21 cellular contexts compared by ENCODE assay signal in the genomic region with DNA sequence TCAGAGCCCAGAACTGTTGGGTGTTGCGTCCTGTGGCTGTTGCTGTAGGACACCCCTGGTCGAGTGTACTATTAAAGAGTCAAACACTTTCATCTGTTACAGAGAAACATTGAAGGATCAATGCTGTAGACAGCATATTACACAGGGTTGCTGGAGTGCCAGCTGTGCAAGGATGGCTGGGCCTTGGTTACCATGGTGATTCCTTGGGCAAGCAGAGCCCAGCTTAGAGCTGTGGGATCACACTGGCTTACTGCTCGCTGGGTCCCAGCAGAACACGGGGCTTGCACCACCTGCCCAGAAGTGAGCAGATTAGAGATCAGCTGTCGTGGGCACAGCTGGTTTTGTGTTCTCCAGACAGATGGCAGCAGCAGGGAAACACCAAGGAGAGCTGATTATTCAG.
DNase-seq lines count a peak whose midpoint lies in the region; ATAC-seq and TF ChIP-seq lines count a peak whose summit lies in the region.
"Had no signal": no experiment of that assay in that cellular context is flagged by ENCODE, and none has a peak within 500 bp of the region (broad histone marks: within the 10 kb centered on the region; RNA-seq: fewer than 3 reads in every experiment).

No MANE protein-coding gene starts in this region.

- peak; percentile 9 for ATAC-seq in stimulated activated naive CD8-positive, alpha-beta T cell treated with anti-CD3 and anti-CD28 coated beads, Interleukin-15, amount 100 ng/mL, for 72 hours
- ATAC-seq in stimulated activated naive CD8-positive, alpha-beta T cell treated with anti-CD3 and anti-CD28 coated beads, Interleukin-15, Interleukin-2, amounts not matched to agents 100 U/mL and 50 U/mL, for 24 hours = no peak
- ATAC-seq in GM18870 (IDR thresholded peaks at IDR 0.05; ENCODE audit: unreplicated experiment) (no peak), HG02571 (IDR thresholded peaks at IDR 0.05; ENCODE audit: unreplicated experiment) (no peak)
- ATAC-seq: activated CD8-positive, alpha-beta memory T cell treated with anti-CD3 and anti-CD28 coated beads, Interleukin-2, amount 10 ng/mL, durations not matched to agents 7 days and 5 days had no signal

- no peak overlapping the region for H3K4me3 Mint-ChIP-seq in stimulated activated naive CD8-positive, alpha-beta T cell treated with anti-CD3 and anti-CD28 coated beads, Interleukin-15, amount 100 ng/mL, for 72 hours
- peak overlapping the region; percentile 76 for H3K4me3 Mint-ChIP-seq in glutamatergic neuron (ENCODE audit: unreplicated experiment)
- H3K4me3 Mint-ChIP-seq: activated B cell treated with CpG ODN at 0.5 μM for 24 hours; activated CD8-positive, alpha-beta memory T cell treated with anti-CD3 and anti-CD28 coated beads, Interleukin-2, amount 10 ng/mL, durations not matched to agents 7 days and 5 days; HFFc6; type B pancreatic cell had no signal

- no peak for DNase-seq in stimulated activated naive CD8-positive, alpha-beta T cell treated with anti-CD3 and anti-CD28 coated beads, Interleukin-15, amount 100 ng/mL, for 72 hours
- DNase-seq in stimulated activated naive CD8-positive, alpha-beta T cell treated with anti-CD3 and anti-CD28 coated beads, Interleukin-15, Interleukin-2, amounts not matched to agents 100 U/mL and 50 U/mL, for 24 hours = no peak
- DNase-seq in NCI-H2171 treated with DMSO at 0.1 percent for 48 hours (lab: John Stamatoyannopoulos, UW) (peak; percentile 99), glutamatergic neuron (peak; percentile 82), HCEC 1CT (no peak), nucleus accumbens (lab: John Stamatoyannopoulos, UW) (no peak)
- DNase-seq: activated B cell treated with CpG ODN at 0.5 μM for 24 hours; activated CD4-positive, alpha-beta T cell treated with anti-CD3 and anti-CD28 coated beads, Interleukin-2, amount 50 U/mL, for 1 hour; activated CD8-positive, alpha-beta memory T cell treated with anti-CD3 and anti-CD28 coated beads, Interleukin-2, amount 10 ng/mL, durations not matched to agents 7 days and 5 days; activated T-cell treated with anti-CD3 and anti-CD28 coated beads, Interleukin-2, amount 50 U/mL, for 48 hours; DND-41; HFFc6; KG1; MG63; NCI-H1436; small intestine; stimulated activated CD4-positive, alpha-beta T cell treated with anti-CD3 and anti-CD28 coated beads, Interleukin-1b, Interleukin-23, amount 100 ng/mL, for 48 hours; stimulated activated CD8-positive, alpha-beta memory T cell treated with anti-CD3 and anti-CD28 coated beads, Interleukin-4, amount 100 ng/mL, for 48 hours had no signal

- peaks cover 34% of the 10 kb centered on the region for H3K27me3 Mint-ChIP-seq in stimulated activated naive CD8-positive, alpha-beta T cell treated with anti-CD3 and anti-CD28 coated beads, Interleukin-15, amount 100 ng/mL, for 72 hours
- peaks cover 19% of the 10 kb centered on the region for H3K27me3 Mint-ChIP-seq in glutamatergic neuron (ENCODE audit: unreplicated experiment)
- H3K27me3 Mint-ChIP-seq: activated B cell treated with CpG ODN at 0.5 μM for 24 hours had no signal

- peaks cover 0 to 8% of the 10 kb centered on the region in 2 donors for H3K9me3 Mint-ChIP-seq in stimulated activated naive CD8-positive, alpha-beta T cell treated with anti-CD3 and anti-CD28 coated beads, Interleukin-15, amount 100 ng/mL, for 72 hours
- H3K9me3 Mint-ChIP-seq in glutamatergic neuron (ENCODE audit: unreplicated experiment) = peaks cover 18% of the 10 kb centered on the region
- H3K9me3 Mint-ChIP-seq: activated B cell treated with CpG ODN at 0.5 μM for 24 hours, type B pancreatic cell had no signal

- no peaks in the 10 kb centered on the region for H3K4me1 Mint-ChIP-seq in stimulated activated naive CD8-positive, alpha-beta T cell treated with anti-CD3 and anti-CD28 coated beads, Interleukin-15, amount 100 ng/mL, for 72 hours
- H3K4me1 Mint-ChIP-seq in glutamatergic neuron (ENCODE audit: low read depth, unreplicated experiment) = peaks cover 32% of the 10 kb centered on the region
- H3K4me1 Mint-ChIP-seq: activated B cell treated with CpG ODN at 0.5 μM for 24 hours; activated CD8-positive, alpha-beta memory T cell treated with anti-CD3 and anti-CD28 coated beads, Interleukin-2, amount 10 ng/mL, durations not matched to agents 7 days and 5 days had no signal

- no peak overlapping the region for H3K27ac Mint-ChIP-seq in stimulated activated naive CD8-positive, alpha-beta T cell treated with anti-CD3 and anti-CD28 coated beads, Interleukin-15, amount 100 ng/mL, for 72 hours
- peak overlapping the region; percentile 99 for H3K27ac Mint-ChIP-seq in glutamatergic neuron (ENCODE audit: unreplicated experiment)
- H3K27ac Mint-ChIP-seq: activated B cell treated with CpG ODN at 0.5 μM for 24 hours; activated CD8-positive, alpha-beta memory T cell treated with anti-CD3 and anti-CD28 coated beads, Interleukin-2, amount 10 ng/mL, durations not matched to agents 7 days and 5 days; HFFc6; type B pancreatic cell had no signal

- TF ChIP-seq CTCF in glutamatergic neuron (IDR thresholded peaks at IDR 0.05; ENCODE audit: partially characterized antibody, unreplicated experiment) = no peak

- peaks cover 5% of the 10 kb centered on the region for H3K36me3 Mint-ChIP-seq in glutamatergic neuron (ENCODE audit: unreplicated experiment)
- H3K36me3 Mint-ChIP-seq: activated CD8-positive, alpha-beta memory T cell treated with anti-CD3 and anti-CD28 coated beads, Interleukin-2, amount 10 ng/mL, durations not matched to agents 7 days and 5 days; type B pancreatic cell had no signal

Comparison
In these comparisons a context has a peak if more than half of its experiments do, and no peak if none do; other contexts are left out.
1. DNase-seq: peak in NCI-H2171 treated with DMSO at 0.1 percent for 48 hours (single experiment) and glutamatergic neuron (single experiment); none in stimulated activated naive CD8-positive, alpha-beta T cell treated with anti-CD3 and anti-CD28 coated beads, Interleukin-15, amount 100 ng/mL, for 72 hours (0 of 2), stimulated activated naive CD8-positive, alpha-beta T cell treated with anti-CD3 and anti-CD28 coated beads, Interleukin-15, Interleukin-2, amounts not matched to agents 100 U/mL and 50 U/mL, for 24 hours (single experiment), HCEC 1CT (single experiment) and nucleus accumbens (0 of 56).